In genomic region chr6:16741112-16742016, GRCh38 we compare ENCODE assay signal across 8 cellular contexts. TPM values are rescaled to one million over a fixed set of nuclear protein-coding genes. Genes with fewer than 3 reads are reported as not detected.
A peak's percentile ranks its signal among the peaks of the same experiment; 100 is the strongest.
DNase-seq lines count a peak whose midpoint lies in the region; ATAC-seq, FAIRE-seq and TF ChIP-seq lines count a peak whose summit lies in the region.

No MANE protein-coding gene starts in this region.

- peaks cover 5 to 13% of the 10 kb centered on the region in 2 experiments; a peak in 3 of 5 replicates for H3K27me3 ChIP-seq in K562 (ENCODE audit: control insufficient read depth in 2 of 2, insufficient read depth in 2 of 2, low read length in 2 of 2)

- no peak overlapping the region for H3K4me2 ChIP-seq in K562 (ENCODE audit: insufficient read depth, low read length)

- in situ Hi-C loops in K562 (cut with MboI): no loop called here

- no peak overlapping the region for H2AFZ ChIP-seq in K562 (ENCODE audit: low read depth, low read length)

- WGBS in K562 (ENCODE audit: insufficient coverage, low coverage, missing lambda C conversion rate): 0% methylated on average over 8 of the region's 8 CpGs

- H3K36me3 ChIP-seq in K562 (ENCODE audit: control insufficient read depth, insufficient read depth, low read length): no peaks in the 10 kb centered on the region

- intact Hi-C loops in K562 (cut with micrococcal nuclease): no loop called here

- H4K20me1 ChIP-seq in K562 (replicated peaks; ENCODE audit: control insufficient read depth, insufficient read depth, low read length): no peaks in the 10 kb centered on the region

- BruUV-seq in K562 (replicated peaks; lab: Mats Ljungman, UMichigan): no TSS peak

- CTCF ChIA-PET in K562 (lab: Yijun Ruan, JAX; ENCODE audit: low intra/inter-chr PET ratio): no interaction called here

- DNase-seq in K562 (ENCODE audit: extremely low read depth in 1 of 4, low spot score in 3 of 4) (no peak), omental fat pad (ENCODE audit: low spot score) (no peak), NCI-H187 treated with DMSO at 0.1 percent for 48 hours (lab: John Stamatoyannopoulos, UW) (no peak), ecto neural progenitor cell (ENCODE audit: low spot score) (no peak)
- DNase-seq in stimulated activated CD4-positive, alpha-beta T cell treated with anti-CD3 and anti-CD28 coated beads, Interleukin-2, amount 100 ng/mL, for 24 hours: no peak
- DNase-seq in stimulated activated CD4-positive, alpha-beta T cell treated with anti-CD3 and anti-CD28 coated beads, Interleukin-1b, Interleukin-23, amount 100 ng/mL, for 48 hours: no peak

- H3K9me3 ChIP-seq in K562 (replicated peaks; ENCODE audit: control insufficient read depth, insufficient read depth, low read depth, low read length): no peaks in the 10 kb centered on the region

- H3K4me3 ChIP-seq in K562: no peak overlapping the region

- no peak for TF ChIP-seq CTCF in K562 (IDR thresholded peaks at IDR 0.05 in 2 of 3, conservative IDR thresholded peaks at IDR 0.05 in 1 of 3; ENCODE audit: insufficient read depth in 2 of 3, low read depth in 1 of 3, low read length in 3 of 3)
- TF ChIP-seq CTCF in omental fat pad (IDR thresholded peaks at IDR 0.05): no peak

- H3K27ac ChIP-seq in K562 (ENCODE audit: extremely low read depth, low read depth, low read length): no peak overlapping the region

- no peaks in the 10 kb centered on the region for H3K9me1 ChIP-seq in K562 (ENCODE audit: control insufficient read depth, insufficient read depth, low read length)

- FAIRE-seq in K562 (lab: Jason Lieb, UNC): no peak

- POLR2A ChIA-PET in K562 (lab: Yijun Ruan, JAX): interaction anchor here (0.8 kb wide), 1 partner anchor 21 kb away, joined by 3 read pairs; no protein-coding TSS in a partner anchor

- no peaks in the 10 kb centered on the region for H3K79me2 ChIP-seq in K562 (ENCODE audit: control insufficient read depth, insufficient read depth, low read length)

- TF ChIP-seq RAD21 in K562 (CRISPR knock-in tag; conservative IDR thresholded peaks at IDR 0.05 in 1 of 2, IDR thresholded peaks at IDR 0.05 in 1 of 2): no peak

- TF ChIP-seq EP300 in K562 (IDR thresholded peaks at IDR 0.05; ENCODE audit: low read length): no peak

- ATAC-seq in GM18861 (IDR thresholded peaks at IDR 0.05; ENCODE audit: unreplicated experiment): peak; percentile 74
- ATAC-seq in HG03565 (IDR thresholded peaks at IDR 0.05; ENCODE audit: unreplicated experiment): peak; percentile 88
- no peak for ATAC-seq in K562
- peak; percentile 48 for ATAC-seq in omental fat pad (ENCODE audit: low FRiP score)

- no peak for TF ChIP-seq POLR2A in K562 (conservative IDR thresholded peaks at IDR 0.05)

- no peaks in the 10 kb centered on the region for H3K4me1 ChIP-seq in K562 (replicated peaks in 1 of 2; ENCODE audit: control insufficient read depth in 2 of 2, insufficient read depth in 2 of 2, low read length in 2 of 2)

- no peak overlapping the region for H3K9ac ChIP-seq in K562 (ENCODE audit: insufficient read depth in 1 of 2, low read depth in 2 of 2, low read length in 2 of 2)

TF ChIP-seq in K562, 482 proteins besides CTCF, POLR2A, EP300 and RAD21 (continues in another document):
- TF ChIP-seq FOXP4 (CRISPR knock-in tag; IDR thresholded peaks at IDR 0.05; ENCODE audit: borderline replicate concordance): no peak
- no peak for TF ChIP-seq CCNT2 (IDR thresholded peaks at IDR 0.05; ENCODE audit: borderline replicate concordance, extremely low read depth, insufficient read length, low read depth, low read length)
- no peak for TF ChIP-seq BHLHE40 (IDR thresholded peaks at IDR 0.05; ENCODE audit: low read length)
- TF ChIP-seq RBM39 (optimal IDR thresholded peaks at IDR 0.05; ENCODE audit: low read depth, low read length): no peak
- peak; percentile 22; the same call in 1 of the 2 replicates for TF ChIP-seq HMBOX1 (IDR thresholded peaks at IDR 0.05)
- no peak for TF ChIP-seq ETS2 (tag; IDR thresholded peaks at IDR 0.05; ENCODE audit: borderline replicate concordance, poor library complexity, severe bottlenecking)
- TF ChIP-seq CLOCK (CRISPR knock-in tag; IDR thresholded peaks at IDR 0.05; ENCODE audit: borderline replicate concordance): no peak
- no peak for TF ChIP-seq CC2D1A (IDR thresholded peaks at IDR 0.05)
- peak; percentile 71 for TF ChIP-seq FOSL1 (tag; conservative IDR thresholded peaks at IDR 0.05)
- TF ChIP-seq EP400 (IDR thresholded peaks at IDR 0.05): no peak

RNA-seq across cellular contexts. Expression of gene ATXN1, which starts 19.9 kb away (rescaled TPM):
- total RNA-seq in K562 (2011; cell fraction: chromatin; rRNA removed; ENCODE audit: low replicate concordance): 1.0 and 1.9 TPM in 2 replicates
- total RNA-seq in K562 (2011; cell fraction: nucleolus; rRNA removed): 1.3 and 1.8 TPM in 2 replicates
- 0.88 and 1.4 TPM in 2 replicates for total RNA-seq in K562 (2011; cell fraction: nucleoplasm; rRNA removed)
- total RNA-seq in K562 (2014; rRNA removed) (under 0.01 and 0.41 TPM in 2 replicates), K562 (2014; rRNA removed; fragmentation: Illumina TruSeq; extraction: Trizol) (0.29 and 0.47 TPM in 2 replicates), K562 (2015; rRNA removed; fragmentation: Illumina TruSeq; extraction: Trizol) (0.80 and 0.94 TPM in 2 replicates), K562 (2021) (0.60 and 0.63 TPM in 2 replicates), omental fat pad (10 to 100 TPM; 26.4 to 46.4 (median 36.1) TPM)
- polyA plus RNA-seq in K562 (2011; rRNA removed) (0.81 and 1.6 TPM in 2 replicates), K562 (2014; fragmentation: Illumina TruSeq; extraction: Trizol) (0.37 and 0.46 TPM in 2 replicates), K562 (2014; fragmentation: Nextera tagmentation; extraction: Ambion mirVana) (1 to 10 TPM in 1 of 2 experiments, under 1 TPM in 1; 0.58 to 1.2 TPM), K562 (2014; rRNA removed) (0.15 and 1.9 TPM in 2 replicates)
- 1.4 and 2.0 TPM in 2 replicates for polyA plus RNA-seq in K562 (2011; cell fraction: cytosol; rRNA removed)
- polyA plus RNA-seq in K562 (2011; cell fraction: nucleus; rRNA removed): 4.1 and 5.8 TPM in 2 replicates
- 1.9 and 2.3 TPM in 2 replicates for polyA plus RNA-seq in K562 (2012)
- 0.81 and 2.5 TPM in 2 replicates for polyA minus RNA-seq in K562 (2011; rRNA and poly(A)+ RNA removed)
- polyA minus RNA-seq in K562 (2011; cell fraction: cytosol; rRNA and poly(A)+ RNA removed): 1.4 and 2.0 TPM in 2 replicates
- polyA minus RNA-seq in K562 (2011; cell fraction: nucleus; rRNA and poly(A)+ RNA removed): 1.1 TPM in 2 replicates

Comparison
In these comparisons a context has a peak if more than half of its experiments do, and no peak if none do; other contexts are left out.
1. RNA of gene ATXN1, which starts 19.9 kb away (total RNA-seq): 26.4 to 46.4 TPM in omental fat pad; under 0.01 to 1.9 TPM in K562; every median in the first group is over 4 times any median in the second.